8 cellular contexts compared by ENCODE assay signal in genomic region chr10:125896088-125896934, GRCh38. TPM values are rescaled to one million over a fixed set of nuclear protein-coding genes. Genes with fewer than 3 reads are reported as not detected.
A peak's percentile ranks its signal among the peaks of the same experiment; 100 is the strongest.
DNase-seq lines count a peak whose midpoint lies in the region; ATAC-seq and TF ChIP-seq lines count a peak whose summit lies in the region.
"Not testable (repeated sequence)": the region's sequence is repeated elsewhere in the genome, so short reads cannot be mapped to it uniquely, and the experiment has no call there.

A gene with protein sequence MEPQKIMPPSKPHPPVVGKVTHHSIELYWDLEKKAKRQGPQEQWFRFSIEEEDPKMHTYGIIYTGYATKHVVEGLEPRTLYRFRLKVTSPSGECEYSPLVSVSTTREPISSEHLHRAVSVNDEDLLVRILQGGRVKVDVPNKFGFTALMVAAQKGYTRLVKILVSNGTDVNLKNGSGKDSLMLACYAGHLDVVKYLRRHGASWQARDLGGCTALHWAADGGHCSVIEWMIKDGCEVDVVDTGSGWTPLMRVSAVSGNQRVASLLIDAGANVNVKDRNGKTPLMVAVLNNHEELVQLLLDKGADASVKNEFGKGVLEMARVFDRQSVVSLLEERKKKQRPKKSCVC (plus strand): TSS chr10:125896564. CDS start chr10:125896643, 79 bp downstream.

- peak within 1 kb of the TSS; percentile 76 for H3K27ac Mint-ChIP-seq in T-helper 2 cell treated with Interferon-gamma antibody and Interleukin-4, amounts not matched to agents 5 μg/mL and 100 μg/mL, for 36 hours

- peak within 1 kb of the TSS; percentile 88 for H3K4me3 Mint-ChIP-seq in T-helper 2 cell treated with Interferon-gamma antibody and Interleukin-4, amounts not matched to agents 5 μg/mL and 100 μg/mL, for 36 hours

- H3K9me3 Mint-ChIP-seq in T-helper 2 cell treated with Interferon-gamma antibody and Interleukin-4, amounts not matched to agents 5 μg/mL and 100 μg/mL, for 36 hours = not testable (repeated sequence)

- not testable (repeated sequence) for H3K36me3 Mint-ChIP-seq in T-helper 2 cell treated with Interferon-gamma antibody and Interleukin-4, amounts not matched to agents 5 μg/mL and 100 μg/mL, for 36 hours (ENCODE audit: low read depth)

- DNase-seq in GM12865 (ENCODE audit: low read depth) (peak; percentile 91), NCI-H1105 (lab: John Stamatoyannopoulos, UW) (peak; percentile 47), amygdala (lab: John Stamatoyannopoulos, UW) (peak; percentile 14 to 88 (median 71)), left ventricle myocardium inferior (peak; percentile 96), pons (ENCODE audit: low spot score) (peak; percentile 73), thyroid gland (peak; percentile 91 to 93)
- DNase-seq in T-helper 2 cell treated with Interferon-gamma antibody and Interleukin-4, amounts not matched to agents 5 μg/mL and 100 μg/mL, for 36 hours (ENCODE audit: low spot score) = peak; percentile 83

- peaks cover 26% of the 10 kb centered on the region for H3K27me3 Mint-ChIP-seq in T-helper 2 cell treated with Interferon-gamma antibody and Interleukin-4, amounts not matched to agents 5 μg/mL and 100 μg/mL, for 36 hours (ENCODE audit: low read depth)

- intact Hi-C loops in left ventricle myocardium inferior (cut with micrococcal nuclease); thyroid gland (cut with DNase I): not testable (repeated sequence)

- TF ChIP-seq POLR2A in thyroid gland (IDR thresholded peaks at IDR 0.05) = peak in 1 of 2 donors; percentile 72

- H3K9me3 ChIP-seq in left ventricle myocardium inferior (replicated peaks); thyroid gland: not testable (repeated sequence)

- H3K4me3 ChIP-seq in GM12865 (ENCODE audit: low read depth, low read length) (peak within 1 kb of the TSS; percentile 84), left ventricle myocardium inferior (peak within 1 kb of the TSS; percentile 99), thyroid gland (replicated peaks in 1 of 3) (peak within 1 kb of the TSS; percentile 23 to 93 (median 75))

- H3K27ac ChIP-seq in left ventricle myocardium inferior (replicated peaks) (peak within 1 kb of the TSS; percentile 96), thyroid gland (peak within 1 kb of the TSS; percentile 69 to 82 (median 74))

- not testable (repeated sequence) for H3K27me3 ChIP-seq in left ventricle myocardium inferior (ENCODE audit: low read depth); thyroid gland

- peaks cover 50% of the 10 kb centered on the region for H3K4me1 ChIP-seq in left ventricle myocardium inferior
- H3K4me1 ChIP-seq in thyroid gland = not testable (repeated sequence)

- not testable (repeated sequence) for TF ChIP-seq CTCF in GM12865 (IDR thresholded peaks at IDR 0.05; ENCODE audit: insufficient read depth, low read depth, low read length, missing control alignments); left ventricle myocardium inferior (IDR thresholded peaks at IDR 0.05; ENCODE audit: borderline replicate concordance); thyroid gland (IDR thresholded peaks at IDR 0.05)

- WGBS in thyroid gland, 2 donors = 41 to 43% methylated on average over 59 to 76 of the region's 106 CpGs

- peak; percentile 84 for ATAC-seq in HG02642 (IDR thresholded peaks at IDR 0.05; ENCODE audit: poor library complexity, unreplicated experiment)

- peaks cover 14% of the 10 kb centered on the region for H3K4me1 Mint-ChIP-seq in T-helper 2 cell treated with Interferon-gamma antibody and Interleukin-4, amounts not matched to agents 5 μg/mL and 100 μg/mL, for 36 hours (ENCODE audit: low read depth)

- not testable (repeated sequence) for H3K36me3 ChIP-seq in left ventricle myocardium inferior, thyroid gland

RNA-seq across cellular contexts. Expression of the gene that starts here (rescaled TPM):
- total RNA-seq in left ventricle myocardium inferior (0.30 TPM), thyroid gland (10 to 100 TPM in 2 of 4 donors, 1 to 10 TPM in 2; 8.4 to 17.2 (median 9.9) TPM)

Comparison
In these comparisons a context has a peak if more than half of its experiments do, and no peak if none do; other contexts are left out.
1. Peak in every context shown above with its lines: DNase-seq, ATAC-seq, H3K4me3 ChIP-seq and H3K27ac ChIP-seq.
2. Peak in DNase-seq, H3K4me3 ChIP-seq and H3K27ac ChIP-seq in left ventricle myocardium inferior; RNA of the gene not detected or under 1 TPM.